ENCODE assay signal across 8 cellular contexts in genomic region chr9:128947423-128948310, GRCh38.
DNase-seq lines count a peak whose midpoint lies in the region; TF ChIP-seq lines count a peak whose summit lies in the region.

DOLK (minus strand) TSS chr9:128947603; CDS start chr9:128947303, 300 bp downstream.
NUP188 (plus strand) TSS chr9:128947699; CDS start chr9:128947720, 21 bp downstream.

- H3K27ac ChIP-seq in SK-N-MC = peak within 1 kb of the TSS; percentile 65

- peak within 1 kb of the TSS; percentile 95 for H3K4me3 ChIP-seq in SK-N-MC

- H3K36me3 ChIP-seq in SK-N-MC (ENCODE audit: insufficient read depth, low read length) = peaks cover 16% of the 10 kb centered on the region

- peaks cover 24% of the 10 kb centered on the region for H3K36me3 Mint-ChIP-seq in activated naive CD4-positive, alpha-beta T cell treated with anti-CD3 and anti-CD28 coated beads, Interleukin-2, amount 10 ng/mL, durations not matched to agents 7 days and 5 days

- peak within 1 kb of the TSS; percentile 99 for H3K27ac Mint-ChIP-seq in activated naive CD4-positive, alpha-beta T cell treated with anti-CD3 and anti-CD28 coated beads, Interleukin-2, amount 10 ng/mL, durations not matched to agents 7 days and 5 days

- H3K9ac ChIP-seq in SK-N-MC (ENCODE audit: insufficient read length) = peak within 1 kb of the TSS; percentile 93

- H3K4me3 Mint-ChIP-seq in activated naive CD4-positive, alpha-beta T cell treated with anti-CD3 and anti-CD28 coated beads, Interleukin-2, amount 10 ng/mL, durations not matched to agents 7 days and 5 days = peak within 1 kb of the TSS; percentile 99

- no peaks in the 10 kb centered on the region for H3K9me3 ChIP-seq in SK-N-MC (ENCODE audit: low read depth, low read length)

- peaks cover 5% of the 10 kb centered on the region for H3K27me3 Mint-ChIP-seq in activated naive CD4-positive, alpha-beta T cell treated with anti-CD3 and anti-CD28 coated beads, Interleukin-2, amount 10 ng/mL, durations not matched to agents 7 days and 5 days

- H3K4me1 Mint-ChIP-seq in activated naive CD4-positive, alpha-beta T cell treated with anti-CD3 and anti-CD28 coated beads, Interleukin-2, amount 10 ng/mL, durations not matched to agents 7 days and 5 days = peaks cover 35% of the 10 kb centered on the region

- DNase-seq in GM04503 (ENCODE audit: low read depth) (peak; percentile 44), HEK293T (ENCODE audit: extremely low spot score) (peak; percentile 99), MV-4-11 (lab: John Stamatoyannopoulos, UW) (peak; percentile 79), SK-N-MC (ENCODE audit: low read depth, low spot score) (no peak), germinal center (ENCODE audit: low spot score) (peak; percentile 99), nucleus accumbens (lab: John Stamatoyannopoulos, UW) (peak; percentile 29 to 99 (median 92)), superior temporal gyrus (ENCODE audit: extremely low spot score) (peak; percentile 95)
- DNase-seq in activated naive CD4-positive, alpha-beta T cell treated with anti-CD3 and anti-CD28 coated beads, Interleukin-2, amount 10 ng/mL, durations not matched to agents 7 days and 5 days = peak; percentile 99

- no peaks in the 10 kb centered on the region for H3K9me3 Mint-ChIP-seq in activated naive CD4-positive, alpha-beta T cell treated with anti-CD3 and anti-CD28 coated beads, Interleukin-2, amount 10 ng/mL, durations not matched to agents 7 days and 5 days

- POLR2A ChIA-PET in HEK293T (lab: Yijun Ruan, JAX) = interaction anchor here (0.9 to 2.1 kb wide), 4 partner anchors 10 to 134 kb away, joined by 3 to 10 read pairs (median 4); partner anchors contain the start of gene PHYHD1

- CTCF ChIA-PET in HEK293T (lab: Yijun Ruan, JAX) = interaction anchor here (1.4 kb wide), 1 partner anchor 130 kb away, joined by 4 read pairs; the partner anchor contains the start of gene ENDOG
- CTCF ChIA-PET in activated naive CD4-positive, alpha-beta T cell treated with anti-CD3 and anti-CD28 coated beads, Interleukin-2, amount 10 ng/mL, durations not matched to agents 7 days and 5 days (lab: Charles Lee) = no interaction called here

TF ChIP-seq in HEK293T, 16 proteins besides CTCF, POLR2A, EP300 and RAD21:
- no peak for TF ChIP-seq FOXA1 (IDR thresholded peaks at IDR 0.05)
- no peak for TF ChIP-seq CTBP1 (IDR thresholded peaks at IDR 0.05; ENCODE audit: borderline replicate concordance)
- no peak for TF ChIP-seq BHLHE40 (IDR thresholded peaks at IDR 0.05; ENCODE audit: borderline replicate concordance)
- no peak for TF ChIP-seq SUZ12 (IDR thresholded peaks at IDR 0.05)
- 0 out of 2 replicates have a peak, but pooled peaks have one; percentile 51 for TF ChIP-seq NFRKB (IDR thresholded peaks at IDR 0.05)
